ENCODE assay signal across 10 cellular contexts in genomic region chr17:65013613-65014391, GRCh38. TPM values are rescaled to one million over a fixed set of nuclear protein-coding genes. Genes with fewer than 3 reads are reported as not detected.
DNase-seq lines count a peak whose midpoint lies in the region; FAIRE-seq and TF ChIP-seq lines count a peak whose summit lies in the region.
"Had no signal": no experiment of that assay in that cellular context is flagged by ENCODE, and none has a peak within 500 bp of the region (broad histone marks: within the 10 kb centered on the region; RNA-seq: fewer than 3 reads in every experiment).

No MANE protein-coding gene starts in this region.

- no peak overlapping the region for H2BK5ac ChIP-seq in neuronal stem cell (ENCODE audit: low read length)

- H3K79me2 ChIP-seq in OCI-LY7 (ENCODE audit: insufficient read depth, low read depth, low read length) = peaks cover 99% of the 10 kb centered on the region

- H2AFZ ChIP-seq in OCI-LY7 (ENCODE audit: low read length) (no peak overlapping the region), neuronal stem cell (ENCODE audit: low read length) (no peak overlapping the region)

- no peak overlapping the region for H3K4ac ChIP-seq in neuronal stem cell (ENCODE audit: low read length)

- peak; percentile 90 for FAIRE-seq in endometrium (lab: Jason Lieb, UNC)

- no peak overlapping the region for H2AK5ac ChIP-seq in neuronal stem cell (ENCODE audit: low read depth, low read length)

- H3K4me3 ChIP-seq in OCI-LY7 (ENCODE audit: low read depth, low read length, poor library complexity, severe bottlenecking) (no peak overlapping the region), skeletal muscle tissue (ENCODE audit: low read length in 3 of 3) (no peak overlapping the region), neuronal stem cell (ENCODE audit: low read length in 2 of 2) (no peak overlapping the region)
- H3K4me3 ChIP-seq: thoracic aorta had no signal

- H3K27me3 ChIP-seq in skeletal muscle tissue (ENCODE audit: control insufficient read depth in 3 of 3, insufficient read depth in 3 of 3, low read length in 3 of 3) = no peaks in the 10 kb centered on the region
- H3K27me3 ChIP-seq in neuronal stem cell (ENCODE audit: control insufficient read depth in 3 of 3, insufficient read depth in 3 of 3, low read depth in 1 of 3, low read length in 3 of 3) = no peaks in the 10 kb centered on the region

- H2BK120ac ChIP-seq in neuronal stem cell (ENCODE audit: low read depth, low read length) = no peak overlapping the region

- H3K9me2 ChIP-seq in OCI-LY7 (ENCODE audit: insufficient read depth, low read length) = no peaks in the 10 kb centered on the region

- H3K4me2 ChIP-seq in OCI-LY7 (ENCODE audit: low read length) (peak overlapping the region; percentile 6; the same call in 1 of the 2 replicates), neuronal stem cell (ENCODE audit: insufficient read depth, low read length, poor library complexity, severe bottlenecking) (no peak overlapping the region)

- H3K9me3 ChIP-seq in OCI-LY7 (ENCODE audit: low read length) = no peaks in the 10 kb centered on the region
- H3K9me3 ChIP-seq in skeletal muscle tissue (ENCODE audit: control insufficient read depth in 3 of 3, low read length in 3 of 3) = no peaks in the 10 kb centered on the region
- H3K9me3 ChIP-seq in neuronal stem cell (replicated peaks in 1 of 2; ENCODE audit: control insufficient read depth in 2 of 2, insufficient read depth in 1 of 2, low read depth in 1 of 2, low read length in 2 of 2) = no peaks in the 10 kb centered on the region
- H3K9me3 ChIP-seq: thoracic aorta had no signal

- H3K9ac ChIP-seq in skeletal muscle tissue (ENCODE audit: low read depth in 1 of 3, low read length in 3 of 3) = no peak overlapping the region
- H3K9ac ChIP-seq in neuronal stem cell (ENCODE audit: low read depth, low read length, poor library complexity) = no peak overlapping the region

- peaks cover 69% of the 10 kb centered on the region for H3K4me1 ChIP-seq in OCI-LY7 (ENCODE audit: insufficient read depth, low read length, poor library complexity, severe bottlenecking)
- H3K4me1 ChIP-seq in skeletal muscle tissue (ENCODE audit: control insufficient read depth in 3 of 3, insufficient read depth in 3 of 3, low read length in 3 of 3) = peaks cover under 1 to 22% (median 16%) of the 10 kb centered on the region in 3 donors
- H3K4me1 ChIP-seq in neuronal stem cell (ENCODE audit: control insufficient read depth in 2 of 2, insufficient read depth in 1 of 2, low read depth in 1 of 2, low read length in 2 of 2) = peaks cover 3 to 8% of the 10 kb centered on the region in 2 donors

- no peak overlapping the region for H3K14ac ChIP-seq in neuronal stem cell (ENCODE audit: low read length)

- intact Hi-C loops in OCI-LY7 (cut with micrococcal nuclease; ENCODE audit: unreplicated experiment) = no loop called here

- no peak overlapping the region for H3K23ac ChIP-seq in neuronal stem cell (ENCODE audit: low read depth, low read length, poor library complexity)

- H3K79me1 ChIP-seq in neuronal stem cell (ENCODE audit: low read depth, low read length) = no peaks in the 10 kb centered on the region

- BruUV-seq in OCI-LY7 (replicated peaks; lab: Mats Ljungman, UMichigan) = no TSS peak

- H4K8ac ChIP-seq in neuronal stem cell (ENCODE audit: low read depth, low read length) = no peak overlapping the region

- CTCF ChIA-PET in OCI-LY7 (lab: Charles Lee; ENCODE audit: unreplicated experiment) = no interaction called here

- peaks cover 16% of the 10 kb centered on the region; the same call in 1 of the 2 replicates for H4K20me1 ChIP-seq in OCI-LY7 (ENCODE audit: insufficient read depth, low read length)

- H2BK15ac ChIP-seq in neuronal stem cell (ENCODE audit: low read length) = no peak overlapping the region

- no peak overlapping the region for H3K18ac ChIP-seq in neuronal stem cell (ENCODE audit: low read length)

- H3K36me3 ChIP-seq in OCI-LY7 (ENCODE audit: insufficient read depth, low read length) (peaks cover 97% of the 10 kb centered on the region), skeletal muscle tissue (ENCODE audit: control insufficient read depth in 3 of 3, insufficient read depth in 3 of 3, low read length in 3 of 3) (peaks cover 0 to 11% (median 5%) of the 10 kb centered on the region in 3 donors), neuronal stem cell (replicated peaks in 1 of 2; ENCODE audit: control insufficient read depth in 2 of 2, insufficient read depth in 2 of 2, low read length in 2 of 2) (peaks cover 0 to 73% of the 10 kb centered on the region in 2 donors)
- H3K36me3 ChIP-seq: thoracic aorta had no signal

- POLR2A ChIA-PET in OCI-LY7 (lab: Charles Lee) = interaction anchor here (0.9 kb wide), 1 partner anchor 18 kb away, joined by 3 read pairs; no protein-coding TSS in a partner anchor

- WGBS in neuronal stem cell (ENCODE audit: extremely low coverage in 2 of 2, insufficient read length in 2 of 2, insufficient replicate concordance in 1 of 2), 2 donors = no CpG with 5 or more reads among the region's 10 CpGs

- no peak overlapping the region for H4K91ac ChIP-seq in neuronal stem cell (ENCODE audit: low read depth, low read length, poor library complexity)

- peak; percentile 50 for DNase-seq in NK-92 treated with Interleukin-12 subunit alpha and Interleukin-12 subunit beta, amount 100 ng/mL, for 24 hours (lab: John Stamatoyannopoulos, UW)
- no peak for DNase-seq in NK-92 (lab: John Stamatoyannopoulos, UW; ENCODE audit: unreplicated experiment)
- DNase-seq in OCI-LY7 (ENCODE audit: low spot score) = no peak
- no peak for DNase-seq in KG1 (lab: John Stamatoyannopoulos, UW)
- DNase-seq in neuronal stem cell (ENCODE audit: low spot score) = no peak
- DNase-seq in 8988T = no peak

- H3K27ac ChIP-seq in OCI-LY7 (ENCODE audit: low read depth, low read length, poor library complexity, severe bottlenecking) (peak overlapping the region; percentile 41), skeletal muscle tissue (ENCODE audit: low read depth, low read length) (peak overlapping the region; percentile 5), neuronal stem cell (replicated peaks; ENCODE audit: low read length) (no peak overlapping the region)
- H3K27ac ChIP-seq: 22Rv1, thoracic aorta had no signal

- H2BK12ac ChIP-seq in neuronal stem cell (ENCODE audit: low read length) = no peak overlapping the region

- TF ChIP-seq CTCF in OCI-LY7 (conservative IDR thresholded peaks at IDR 0.05; ENCODE audit: low read length) = no peak

RNA-seq across cellular contexts. Expression of gene GNA13, which starts 42.7 kb away (rescaled TPM):
- 70.6 and 76.5 TPM in 2 replicates for total RNA-seq in OCI-LY7 (2014; rRNA removed; shearing (Covaris generic))
- total RNA-seq in OCI-LY7 (2022) = 136 and 141 TPM in 2 replicates
- total RNA-seq in skeletal muscle tissue = 37.1 TPM
- polyA plus RNA-seq in neuronal stem cell (2013, experiment 1 of 2) = 28.1 TPM
- 29.3 TPM for polyA plus RNA-seq in neuronal stem cell (2013, experiment 2 of 2)
